9 cellular contexts compared by ENCODE assay signal in the genomic region with DNA sequence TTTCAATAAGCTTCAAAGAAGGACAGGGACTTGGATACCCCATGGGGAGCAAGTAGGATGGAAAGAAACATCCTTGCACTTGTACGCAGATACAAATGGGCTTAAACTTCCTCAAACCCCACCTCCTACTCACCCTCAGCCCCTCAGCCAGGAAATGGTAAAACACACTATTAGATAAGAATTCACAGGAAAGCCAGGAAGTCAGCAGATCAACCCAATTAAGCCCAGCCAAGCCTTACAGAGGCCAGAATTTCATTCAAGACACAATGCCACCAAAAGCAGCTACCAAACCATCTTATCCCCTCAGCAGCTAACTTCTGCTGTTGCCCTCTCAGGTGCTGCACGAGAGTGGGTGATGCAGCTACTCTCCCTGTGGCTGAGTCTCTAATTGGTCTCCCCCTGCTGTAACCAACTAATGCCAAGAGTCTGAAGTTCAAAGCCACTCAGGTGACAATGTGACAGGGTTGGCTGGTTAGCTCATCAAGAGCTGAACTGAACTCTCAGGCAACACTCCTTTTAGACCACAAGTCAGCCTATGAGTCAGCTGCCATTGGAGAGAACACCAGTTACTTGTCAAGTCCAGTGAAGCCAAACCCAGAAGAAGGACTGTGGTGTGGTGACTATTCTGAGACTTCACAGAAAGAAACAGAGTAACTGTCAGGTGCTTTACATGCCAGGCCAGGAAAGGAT.
DNase-seq lines count a peak whose midpoint lies in the region; ATAC-seq and TF ChIP-seq lines count a peak whose summit lies in the region.
"Had no signal": no experiment of that assay in that cellular context is flagged by ENCODE, and none has a peak within 500 bp of the region (broad histone marks: within the 10 kb centered on the region; RNA-seq: fewer than 3 reads in every experiment).

No MANE protein-coding gene starts in this region.

- TF ChIP-seq CTCF in GM13977 (IDR thresholded peaks at IDR 0.05; ENCODE audit: extremely low read depth, insufficient read depth, missing control alignments): no peak
- no peak for TF ChIP-seq CTCF in epithelial cell of esophagus (IDR thresholded peaks at IDR 0.05; ENCODE audit: insufficient read depth, low read depth, low read length, missing control alignments)
- no peak for TF ChIP-seq CTCF in smooth muscle cell (IDR thresholded peaks at IDR 0.05; ENCODE audit: borderline replicate concordance, insufficient read depth, poor library complexity, severe bottlenecking)

- H3F3A ChIP-seq in smooth muscle cell (ENCODE audit: low read depth): no peaks in the 10 kb centered on the region

- H4K20me1 ChIP-seq in smooth muscle cell (ENCODE audit: low read depth): no peaks in the 10 kb centered on the region

- H3K9me3 ChIP-seq in smooth muscle cell (replicated peaks; ENCODE audit: low read depth): no peaks in the 10 kb centered on the region

- H3K9ac ChIP-seq in smooth muscle cell (ENCODE audit: low read depth): no peak overlapping the region

- H3K4me3 ChIP-seq in epithelial cell of esophagus (ENCODE audit: low read length): no peak overlapping the region
- H3K4me3 ChIP-seq in smooth muscle cell: no peak overlapping the region

- H2AFZ ChIP-seq in smooth muscle cell (ENCODE audit: low read depth): no peak overlapping the region

- 82% methylated on average over 2 of the region's 2 CpGs for WGBS in smooth muscle cell (ENCODE audit: low lambda C conversion rate)

- ATAC-seq in GM21528 (IDR thresholded peaks at IDR 0.05; ENCODE audit: low FRiP score, unreplicated experiment): peak; percentile 87
- peak; percentile 96 for ATAC-seq in HG03342 (IDR thresholded peaks at IDR 0.05; ENCODE audit: unreplicated experiment)
- ATAC-seq: Panc1 had no signal

- no peaks in the 10 kb centered on the region for H3K36me3 ChIP-seq in smooth muscle cell (ENCODE audit: low read depth)

- no peak overlapping the region for H3K27ac ChIP-seq in smooth muscle cell (ENCODE audit: low read depth)

- no peaks in the 10 kb centered on the region for H3K27me3 ChIP-seq in smooth muscle cell (ENCODE audit: low read depth)

- H3K4me1 ChIP-seq in smooth muscle cell (ENCODE audit: low read depth): no peaks in the 10 kb centered on the region

- in situ Hi-C loops in GM13977 (cut with MboI; ENCODE audit: low pct_unique_long_range_greater_than_20kb, low sequenced_read_pairs, unreplicated experiment): no loop called here

- DNase-seq in GM13977 (ENCODE audit: low spot score): peak; percentile 29
- DNase-seq in epithelial cell of esophagus (ENCODE audit: low read depth): peak; percentile 32
- DNase-seq in DMS153 (lab: John Stamatoyannopoulos, UW): no peak
- no peak for DNase-seq in smooth muscle cell (lab: John Stamatoyannopoulos, UW; ENCODE audit: unreplicated experiment)
- DNase-seq in globus pallidus (ENCODE audit: low spot score): no peak
- DNase-seq in SKM-1 (lab: John Stamatoyannopoulos, UW; ENCODE audit: unreplicated experiment): no peak

- H3K79me2 ChIP-seq in smooth muscle cell (ENCODE audit: low read depth): no peaks in the 10 kb centered on the region

- H3K4me2 ChIP-seq in smooth muscle cell: no peak overlapping the region

Comparison
In these comparisons a context has a peak if more than half of its experiments do, and no peak if none do; other contexts are left out.
1. DNase-seq: peak in GM13977 (single experiment) and epithelial cell of esophagus (single experiment); none in DMS153 (single experiment), smooth muscle cell (single experiment), globus pallidus (single experiment) and SKM-1 (single experiment).